10 cellular contexts compared by ENCODE assay signal in the genomic region with DNA sequence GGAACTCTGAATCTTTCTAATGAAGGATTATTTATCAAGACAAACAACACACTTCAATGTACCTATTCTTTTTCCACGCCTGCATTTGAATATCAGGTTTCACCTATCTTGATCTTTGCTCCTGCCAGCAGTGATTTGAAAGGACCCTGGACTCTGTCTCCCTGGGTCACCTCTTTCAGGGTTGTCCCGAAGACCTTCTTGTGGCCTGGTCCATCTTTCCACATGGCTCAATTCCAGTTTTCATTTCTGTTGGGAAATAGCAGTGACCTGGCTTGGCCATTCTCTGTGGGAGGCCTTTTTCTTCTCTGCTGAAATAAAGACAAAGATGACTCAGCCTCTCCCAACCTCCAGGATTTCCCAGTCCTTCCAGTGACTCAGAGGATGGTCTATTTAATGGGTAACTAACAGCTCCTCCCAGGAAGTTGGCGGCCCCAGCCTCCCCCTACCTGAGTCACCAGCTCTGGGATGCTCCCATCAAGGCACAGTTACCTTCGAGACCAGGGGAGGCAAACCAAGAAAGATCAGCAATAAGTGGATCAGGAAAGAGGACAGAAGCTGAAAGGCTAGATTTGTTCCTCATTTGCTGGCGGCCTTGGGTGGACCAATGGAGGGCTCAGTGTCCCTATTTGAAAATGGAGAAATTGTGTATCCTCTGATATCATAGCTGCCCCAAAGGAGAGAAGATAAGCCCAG. TPM values are rescaled to one million over a fixed set of nuclear protein-coding genes. Genes with fewer than 3 reads are reported as not detected.
DNase-seq lines count a peak whose midpoint lies in the region; ATAC-seq, FAIRE-seq and TF ChIP-seq lines count a peak whose summit lies in the region.
"Had no signal": no experiment of that assay in that cellular context is flagged by ENCODE, and none has a peak within 500 bp of the region (broad histone marks: within the 10 kb centered on the region; RNA-seq: fewer than 3 reads in every experiment).

No MANE protein-coding gene starts in this region.

- H3K4me3 ChIP-seq in A549 (peak overlapping the region; percentile 24), HFF-Myc (replicated peaks; ENCODE audit: low read depth, low read length) (no peak overlapping the region)

- peak; percentile 98 to 100 for DNase-seq in A549 (ENCODE audit: low read depth in 1 of 2, low spot score in 1 of 2)
- DNase-seq in HFF-Myc (ENCODE audit: extremely low read depth, low read depth): peak; percentile 94
- no peak for DNase-seq in activated T-helper 2 cell treated with anti-CD3 and anti-CD28 coated beads, Interferon-gamma antibody, Interleukin-2, Interleukin-4, amounts not matched to agents 10 μg/mL and 5 μg/mL and 100 μg/mL, durations not matched to agents 14 hours and 24 hours and 36 hours (ENCODE audit: low spot score)
- DNase-seq in left colon: peak in 1 of 2 donors; percentile 66
- DNase-seq in cerebellar cortex (ENCODE audit: low spot score): no peak
- DNase-seq in immature natural killer cell: no peak
- DNase-seq in hippocampal formation (lab: John Stamatoyannopoulos, UW): no peak
- DNase-seq: activated B cell treated with CpG ODN at 0.5 μM for 24 hours had no signal

- CTCF ChIA-PET in A549 (lab: Yijun Ruan, JAX): interaction anchor here (1.6 to 5.5 kb wide), 8 partner anchors 9 to 33 kb away, joined by 4 to 63 read pairs (median 7); no protein-coding TSS in a partner anchor

- FAIRE-seq in A549 (lab: Jason Lieb, UNC): peak; percentile 99
- FAIRE-seq: GM12891 had no signal

- peak; percentile 83 to 90 for ATAC-seq in A549
- peak; percentile 96 for ATAC-seq in left colon
- ATAC-seq in HG03565 (IDR thresholded peaks at IDR 0.05; ENCODE audit: unreplicated experiment): no peak

- H3K9me3 ChIP-seq in A549: no peaks in the 10 kb centered on the region

- H3K27ac ChIP-seq in A549: peak overlapping the region; percentile 93

- H3K9me3 Mint-ChIP-seq in activated T-helper 2 cell treated with anti-CD3 and anti-CD28 coated beads, Interferon-gamma antibody, Interleukin-2, Interleukin-4, amounts not matched to agents 10 μg/mL and 5 μg/mL and 100 μg/mL, durations not matched to agents 14 hours and 24 hours and 36 hours: no peaks in the 10 kb centered on the region
- H3K9me3 Mint-ChIP-seq in immature natural killer cell: no peaks in the 10 kb centered on the region
- H3K9me3 Mint-ChIP-seq: activated B cell treated with CpG ODN at 0.5 μM for 24 hours had no signal

- intact Hi-C loops in activated T-helper 2 cell treated with anti-CD3 and anti-CD28 coated beads, Interferon-gamma antibody, Interleukin-2, Interleukin-4, amounts not matched to agents 10 μg/mL and 5 μg/mL and 100 μg/mL, durations not matched to agents 14 hours and 24 hours and 36 hours (cut with micrococcal nuclease): no loop called here
- intact Hi-C loops in left colon (cut with DNase I, micrococcal nuclease): no loop called here

- no peaks in the 10 kb centered on the region for H3K36me3 Mint-ChIP-seq in activated T-helper 2 cell treated with anti-CD3 and anti-CD28 coated beads, Interferon-gamma antibody, Interleukin-2, Interleukin-4, amounts not matched to agents 10 μg/mL and 5 μg/mL and 100 μg/mL, durations not matched to agents 14 hours and 24 hours and 36 hours (ENCODE audit: low read depth)
- H3K36me3 Mint-ChIP-seq in immature natural killer cell: no peaks in the 10 kb centered on the region

- POLR2A ChIA-PET in A549 (lab: Yijun Ruan, JAX): interaction anchor here (0.6 to 3.2 kb wide), 10 partner anchors 12 to 60 kb away, joined by 3 to 48 read pairs (median 4); no protein-coding TSS in a partner anchor

- peak; percentile 98 to 99 for TF ChIP-seq EP300 in A549 (IDR thresholded peaks at IDR 0.05)

- peaks cover 41% of the 10 kb centered on the region for H3K4me1 Mint-ChIP-seq in activated T-helper 2 cell treated with anti-CD3 and anti-CD28 coated beads, Interferon-gamma antibody, Interleukin-2, Interleukin-4, amounts not matched to agents 10 μg/mL and 5 μg/mL and 100 μg/mL, durations not matched to agents 14 hours and 24 hours and 36 hours (ENCODE audit: low read depth)
- H3K4me1 Mint-ChIP-seq in immature natural killer cell: peaks cover under 1 to 8% of the 10 kb centered on the region in 2 donors
- H3K4me1 Mint-ChIP-seq: activated B cell treated with CpG ODN at 0.5 μM for 24 hours had no signal

- peak overlapping the region; percentile 53 for H3K27ac Mint-ChIP-seq in activated T-helper 2 cell treated with anti-CD3 and anti-CD28 coated beads, Interferon-gamma antibody, Interleukin-2, Interleukin-4, amounts not matched to agents 10 μg/mL and 5 μg/mL and 100 μg/mL, durations not matched to agents 14 hours and 24 hours and 36 hours
- H3K27ac Mint-ChIP-seq in immature natural killer cell: no peak overlapping the region
- H3K27ac Mint-ChIP-seq: activated B cell treated with CpG ODN at 0.5 μM for 24 hours had no signal

- TF ChIP-seq RAD21 in A549 (conservative IDR thresholded peaks at IDR 0.05 in 1 of 2, IDR thresholded peaks at IDR 0.05 in 1 of 2): peak; percentile 34 to 71; a peak in 4 of 5 replicates

- TF ChIP-seq POLR2A in A549 (IDR thresholded peaks at IDR 0.05; ENCODE audit: low read length): no peak

- no peaks in the 10 kb centered on the region for H3K27me3 Mint-ChIP-seq in activated T-helper 2 cell treated with anti-CD3 and anti-CD28 coated beads, Interferon-gamma antibody, Interleukin-2, Interleukin-4, amounts not matched to agents 10 μg/mL and 5 μg/mL and 100 μg/mL, durations not matched to agents 14 hours and 24 hours and 36 hours (ENCODE audit: low read depth)
- H3K27me3 Mint-ChIP-seq in immature natural killer cell (ENCODE audit: low read depth in 3 of 3): peaks cover 0 to 5% (median 5%) of the 10 kb centered on the region in 3 donors

- H3K4me1 ChIP-seq in A549: peaks cover 62% of the 10 kb centered on the region

- WGBS in A549 (ENCODE audit: missing lambda C conversion rate): 0% methylated on average over 5 of the region's 5 CpGs

- TF ChIP-seq CTCF in A549 (IDR thresholded peaks at IDR 0.05) (no peak), HFF-Myc (IDR thresholded peaks at IDR 0.05; ENCODE audit: low read depth, low read length, missing control alignments) (no peak)

- peak overlapping the region; percentile 77 for H3K4me2 ChIP-seq in A549

- H3K4me3 Mint-ChIP-seq in activated T-helper 2 cell treated with anti-CD3 and anti-CD28 coated beads, Interferon-gamma antibody, Interleukin-2, Interleukin-4, amounts not matched to agents 10 μg/mL and 5 μg/mL and 100 μg/mL, durations not matched to agents 14 hours and 24 hours and 36 hours (ENCODE audit: low read depth): no peak overlapping the region
- no peak overlapping the region for H3K4me3 Mint-ChIP-seq in immature natural killer cell
- H3K4me3 Mint-ChIP-seq: activated B cell treated with CpG ODN at 0.5 μM for 24 hours had no signal

TF ChIP-seq in A549, 52 proteins besides CTCF, POLR2A, EP300 and RAD21 (continues in another document):
- TF ChIP-seq HEYL (CRISPR knock-in tag; IDR thresholded peaks at IDR 0.05): no peak
- peak; percentile 94 for TF ChIP-seq MAFK (IDR thresholded peaks at IDR 0.05; ENCODE audit: partially characterized antibody)
- TF ChIP-seq, protein P1, sequence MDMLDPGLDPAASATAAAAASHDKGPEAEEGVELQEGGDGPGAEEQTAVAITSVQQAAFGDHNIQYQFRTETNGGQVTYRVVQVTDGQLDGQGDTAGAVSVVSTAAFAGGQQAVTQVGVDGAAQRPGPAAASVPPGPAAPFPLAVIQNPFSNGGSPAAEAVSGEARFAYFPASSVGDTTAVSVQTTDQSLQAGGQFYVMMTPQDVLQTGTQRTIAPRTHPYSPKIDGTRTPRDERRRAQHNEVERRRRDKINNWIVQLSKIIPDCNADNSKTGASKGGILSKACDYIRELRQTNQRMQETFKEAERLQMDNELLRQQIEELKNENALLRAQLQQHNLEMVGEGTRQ (IDR thresholded peaks at IDR 0.05): no peak
- peak; percentile 65 for TF ChIP-seq CHD2 (IDR thresholded peaks at IDR 0.05; ENCODE audit: low read length, partially characterized antibody)
- TF ChIP-seq, protein P2, sequence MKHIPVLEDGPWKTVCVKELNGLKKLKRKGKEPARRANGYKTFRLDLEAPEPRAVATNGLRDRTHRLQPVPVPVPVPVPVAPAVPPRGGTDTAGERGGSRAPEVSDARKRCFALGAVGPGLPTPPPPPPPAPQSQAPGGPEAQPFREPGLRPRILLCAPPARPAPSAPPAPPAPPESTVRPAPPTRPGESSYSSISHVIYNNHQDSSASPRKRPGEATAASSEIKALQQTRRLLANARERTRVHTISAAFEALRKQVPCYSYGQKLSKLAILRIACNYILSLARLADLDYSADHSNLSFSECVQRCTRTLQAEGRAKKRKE (CRISPR knock-in tag; IDR thresholded peaks at IDR 0.05; ENCODE audit: low read depth): no peak; the same call in 1 of the 2 replicates
- 0 out of 2 replicates have a peak, but pooled peaks have one; percentile 41 for TF ChIP-seq MYC (IDR thresholded peaks at IDR 0.05; ENCODE audit: borderline replicate concordance, low read length)
- TF ChIP-seq CEBPB (IDR thresholded peaks at IDR 0.05): peak; percentile 97 to 99
- peak; percentile 11; the same call in 1 of the 2 replicates for TF ChIP-seq ZNF302 (CRISPR knock-in tag; IDR thresholded peaks at IDR 0.05)
- peak; percentile 90 for TF ChIP-seq RARB (CRISPR knock-in tag; IDR thresholded peaks at IDR 0.05)
- TF ChIP-seq RFX5 (IDR thresholded peaks at IDR 0.05): no peak
- TF ChIP-seq FOSB (CRISPR knock-in tag; IDR thresholded peaks at IDR 0.05): no peak
- no peak for TF ChIP-seq MAZ (IDR thresholded peaks at IDR 0.05; ENCODE audit: borderline replicate concordance, low read depth, low read length)
- TF ChIP-seq GATA3 (IDR thresholded peaks at IDR 0.05; ENCODE audit: borderline replicate concordance): peak; percentile 97
- no peak for TF ChIP-seq HOXA7 (CRISPR knock-in tag; IDR thresholded peaks at IDR 0.05)
- TF ChIP-seq BHLHE40 (IDR thresholded peaks at IDR 0.05; ENCODE audit: low read depth, low read length): no peak
- TF ChIP-seq CHD4 (IDR thresholded peaks at IDR 0.05; ENCODE audit: borderline replicate concordance): 0 out of 2 replicates have a peak, but pooled peaks have one; percentile 36

RNA-seq across cellular contexts. Expression of a gene that starts 13.1 kb away (rescaled TPM):
- polyA plus RNA-seq in A549 (2011; rRNA removed): 67.4 and 111 TPM in 2 replicates
- polyA plus RNA-seq in A549 (2012; cell fraction: cytosol; rRNA removed): 143 and 175 TPM in 2 replicates
- polyA plus RNA-seq in A549 (2012; cell fraction: nucleus; rRNA removed): 251 and 331 TPM in 2 replicates
- polyA plus RNA-seq in A549 (2017; fragmentation: RNase III; extraction: RNeasy Plus Mini Kit Qiagen cat#74134 plus additional on column Dnase treatment): 118 to 139 TPM (median 131 TPM) in 3 replicates
- polyA minus RNA-seq in A549 (2011; rRNA and poly(A)+ RNA removed): 35.4 and 69.5 TPM in 2 replicates
- total RNA-seq in activated T-helper 2 cell treated with anti-CD3 and anti-CD28 coated beads, Interferon-gamma antibody, Interleukin-2, Interleukin-4, amounts not matched to agents 10 μg/mL and 5 μg/mL and 100 μg/mL, durations not matched to agents 14 hours and 24 hours and 36 hours: 36.4 and 38.7 TPM in 2 replicates
- 1 to 10 TPM; 4.9 to 7.2 TPM for total RNA-seq in left colon
- 1 to 10 TPM in 2 of 3 donors, not detected in 1; 1.5 to 2.7 TPM for polyA plus RNA-seq in immature natural killer cell
- total RNA-seq: activated B cell treated with CpG ODN at 0.5 μM for 24 hours had no signal

Comparison
In these comparisons a context has a peak if more than half of its experiments do, and no peak if none do; other contexts are left out.
1. DNase-seq: peak in A549 (2 of 2) and HFF-Myc (single experiment); none in activated T-helper 2 cell treated with anti-CD3 and anti-CD28 coated beads, Interferon-gamma antibody, Interleukin-2, Interleukin-4, amounts not matched to agents 10 μg/mL and 5 μg/mL and 100 μg/mL, durations not matched to agents 14 hours and 24 hours and 36 hours (single experiment), cerebellar cortex (single experiment), immature natural killer cell (0 of 3) and hippocampal formation (0 of 2).